Comparison of ENCODE assay signal across 10 cellular contexts in the genomic region with DNA sequence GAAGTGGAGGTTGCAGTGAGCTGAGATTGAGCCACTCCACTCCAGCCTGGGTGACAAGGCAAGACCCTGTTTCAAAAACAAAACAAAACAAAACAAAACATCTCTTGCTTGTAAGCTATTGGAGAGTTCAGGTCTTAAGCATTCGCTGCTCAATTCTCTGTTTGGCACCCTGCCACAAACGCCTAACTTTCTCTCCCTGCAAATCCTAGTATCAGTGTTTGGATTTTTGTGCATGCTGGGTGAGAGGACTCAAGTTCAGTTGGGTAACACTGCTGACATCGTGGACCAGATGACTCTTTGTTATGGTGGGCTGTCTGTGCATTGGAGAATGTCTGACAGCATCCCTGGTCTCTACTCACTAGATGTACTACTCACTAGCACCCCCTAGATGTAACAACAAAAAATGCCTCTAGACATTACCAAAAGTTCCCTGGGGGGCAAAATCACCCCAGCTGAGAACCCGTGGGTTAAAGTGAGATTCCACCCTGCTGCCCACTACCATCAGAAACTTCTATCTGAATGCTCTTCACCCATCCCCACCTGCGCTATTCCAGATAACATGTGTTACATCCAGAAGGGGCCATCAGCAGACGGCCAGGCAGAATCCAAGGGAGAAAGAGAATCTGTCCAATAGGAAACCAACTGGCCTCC. TPM values are rescaled to one million over a fixed set of nuclear protein-coding genes. Genes with fewer than 3 reads are reported as not detected.
DNase-seq lines count a peak whose midpoint lies in the region; ATAC-seq, FAIRE-seq and TF ChIP-seq lines count a peak whose summit lies in the region.
"Had no signal": no experiment of that assay in that cellular context is flagged by ENCODE, and none has a peak within 500 bp of the region (broad histone marks: within the 10 kb centered on the region; RNA-seq: fewer than 3 reads in every experiment).

No MANE protein-coding gene starts in this region.

- H3K9me3 Mint-ChIP-seq in Caco-2 (ENCODE audit: unreplicated experiment): no peaks in the 10 kb centered on the region

- H3K27ac Mint-ChIP-seq in Caco-2 (ENCODE audit: unreplicated experiment): no peak overlapping the region

- DNase-seq in Caco-2 (no peak), RPMI8226 (peak; percentile 22), iPS-NIHi7 (ENCODE audit: extremely low spot score) (peak; percentile 43), T1000 (lab: John Stamatoyannopoulos, UW) (no peak), A172 (ENCODE audit: low spot score) (no peak), frontal cortex (ENCODE audit: low spot score in 2 of 2) (no peak)
- DNase-seq: dermis blood vessel endothelial cell; stimulated activated CD4-positive, alpha-beta T cell treated with anti-CD3 and anti-CD28 coated beads, Interleukin-1b, Interleukin-23, amount 100 ng/mL, for 48 hours had no signal

- no peak overlapping the region for H3K4me3 Mint-ChIP-seq in Caco-2 (ENCODE audit: unreplicated experiment)

- intact Hi-C loops in Caco-2 (cut with micrococcal nuclease; ENCODE audit: unreplicated experiment): no loop called here

- CTCF ChIA-PET in Caco-2 (lab: Charles Lee): no interaction called here

- H3K27me3 Mint-ChIP-seq in Caco-2 (ENCODE audit: insufficient read depth, unreplicated experiment): no peaks in the 10 kb centered on the region

- no peaks in the 10 kb centered on the region for H3K36me3 Mint-ChIP-seq in Caco-2 (ENCODE audit: insufficient read depth, unreplicated experiment)

- TF ChIP-seq CTCF in Caco-2 (IDR thresholded peaks at IDR 0.05; ENCODE audit: insufficient read depth in 1 of 2, low read depth in 1 of 2, low read length in 1 of 2, severe bottlenecking in 1 of 2, unreplicated experiment in 1 of 2): peak; percentile 23 to 50

- H3K4me1 Mint-ChIP-seq in Caco-2 (ENCODE audit: low read depth, unreplicated experiment): peaks cover 5% of the 10 kb centered on the region

- BruUV-seq in Caco-2 (replicated peaks; lab: Mats Ljungman, UMichigan): no TSS peak

- POLR2A ChIA-PET in Caco-2 (lab: Charles Lee): no interaction called here

- no peak for FAIRE-seq in frontal cortex (lab: Jason Lieb, UNC)

- no peaks in the 10 kb centered on the region for H3K27me3 ChIP-seq in Caco-2 (replicated peaks; ENCODE audit: control insufficient read depth, insufficient read depth, low read length)

- no peaks in the 10 kb centered on the region for H3K36me3 ChIP-seq in Caco-2 (ENCODE audit: control insufficient read depth, insufficient read depth, low read length)

- ATAC-seq in GM21381 (IDR thresholded peaks at IDR 0.05; ENCODE audit: unreplicated experiment): peak; percentile 30
- ATAC-seq in HG03469 (IDR thresholded peaks at IDR 0.05; ENCODE audit: unreplicated experiment): no peak

- no peaks in the 10 kb centered on the region for H3K9me3 ChIP-seq in Caco-2

- H3K4me3 ChIP-seq in Caco-2 (ENCODE audit: low read depth, low read length): no peak overlapping the region

- H3K4me1 ChIP-seq in Caco-2: peaks cover under 1% of the 10 kb centered on the region; the same call in 1 of the 2 replicates

RNA-seq across cellular contexts. Expression of a gene that starts 50.9 kb away (rescaled TPM):
- total RNA-seq in Caco-2 (2022) (1.00 and 1.0 TPM in 2 replicates), frontal cortex (42.4 TPM)
- 1.8 and 2.2 TPM in 2 replicates for total RNA-seq in A172 (2014; rRNA removed; shearing (Covaris generic))

Comparison
In these comparisons a context has a peak if more than half of its experiments do, and no peak if none do; other contexts are left out.
1. DNase-seq: peak in RPMI8226 (single experiment) and iPS-NIHi7 (single experiment); none in Caco-2 (0 of 2), T1000 (single experiment), A172 (single experiment) and frontal cortex (0 of 2).
2. RNA of a gene that starts 50.9 kb away (total RNA-seq): 42.4 TPM in frontal cortex (single experiment); 1.8 to 2.2 TPM in A172 and 1.00 to 1.0 TPM in Caco-2; every median in the first group is over 10 times any median in the second.